Comparison of ENCODE assay signal across 15 cellular contexts in genomic region chr18:43420950-43421349, GRCh38.
DNase-seq lines count a peak whose midpoint lies in the region; ATAC-seq, FAIRE-seq and TF ChIP-seq lines count a peak whose summit lies in the region.
"Had no signal": no experiment of that assay in that cellular context is flagged by ENCODE, and none has a peak within 500 bp of the region (broad histone marks: within the 10 kb centered on the region; RNA-seq: fewer than 3 reads in every experiment).

No MANE protein-coding gene starts in this region.

- H3K36me3 Mint-ChIP-seq in astrocyte (ENCODE audit: low read depth, unreplicated experiment), result no peaks in the 10 kb centered on the region

- H3K27ac Mint-ChIP-seq in astrocyte (ENCODE audit: unreplicated experiment), result no peak overlapping the region
- H3K27ac Mint-ChIP-seq: dendritic cell treated with granulocyte-macrophage colony-stimulating factor and Interleukin-4, amounts not matched to agents 40 ng/mL and 50 ng/mL, for 4 days had no signal

- H3K9ac ChIP-seq in DND-41 (ENCODE audit: low read depth, low read length) (no peak overlapping the region), astrocyte (ENCODE audit: low read length) (no peak overlapping the region)
- H3K9ac ChIP-seq: BLaER1 had no signal

- no peaks in the 10 kb centered on the region for H3K79me2 ChIP-seq in DND-41 (ENCODE audit: insufficient read depth, low read length)
- no peaks in the 10 kb centered on the region for H3K79me2 ChIP-seq in astrocyte (ENCODE audit: insufficient read depth, low read length)

- ATAC-seq in DND-41 (ENCODE audit: insufficient read depth, low read depth), result no peak
- ATAC-seq in lower lobe of right lung, result no peak
- ATAC-seq: activated CD4-positive, CD25-positive, alpha-beta regulatory T cell treated with anti-CD3 and anti-CD28 coated beads, Interleukin-2, amount 50 U/mL, for 24 hours; activated T-cell treated with anti-CD3 and anti-CD28 coated beads, Interleukin-2, amount 50 U/mL, for 4 hours had no signal

- TF ChIP-seq CTCF in DND-41 (IDR thresholded peaks at IDR 0.05; ENCODE audit: borderline replicate concordance, extremely low read depth, low read length, poor library complexity, severe bottlenecking), result peak; percentile 44
- peak; percentile 24 for TF ChIP-seq CTCF in astrocyte (IDR thresholded peaks at IDR 0.05; ENCODE audit: insufficient read depth, low read depth, low read length)
- TF ChIP-seq CTCF in kidney epithelial cell (IDR thresholded peaks at IDR 0.05; ENCODE audit: insufficient read depth, low read length, poor library complexity, severe bottlenecking), result peak; percentile 37
- TF ChIP-seq CTCF in lower lobe of right lung (IDR thresholded peaks at IDR 0.05), result no peak

- TF ChIP-seq RAD21 in Ishikawa (IDR thresholded peaks at IDR 0.05; ENCODE audit: low read depth), result 0 out of 2 replicates have a peak, but pooled peaks have one; percentile 9

- DNase-seq in DND-41, result no peak
- DNase-seq in astrocyte (ENCODE audit: low read depth), result no peak
- no peak for DNase-seq in kidney epithelial cell (ENCODE audit: low read depth)
- DNase-seq in activated CD4-positive, alpha-beta T cell treated with anti-CD3 and anti-CD28 coated beads for 4 hours, result no peak
- DNase-seq in lower lobe of right lung, result no peak
- DNase-seq in NCI-H2227 treated with DMSO at 0.1 percent for 48 hours (lab: John Stamatoyannopoulos, UW), result no peak
- no peak for DNase-seq in KG1 (lab: John Stamatoyannopoulos, UW)
- DNase-seq: activated T-cell treated with anti-CD3 and anti-CD28 coated beads, Interleukin-2, amount 50 U/mL, for 4 hours; NCI-H1436; NK-92 treated with Interleukin-12 subunit alpha and Interleukin-12 subunit beta, amount 100 ng/mL, for 24 hours had no signal

- H4K20me1 ChIP-seq in DND-41 (ENCODE audit: insufficient read depth, low read length), result no peaks in the 10 kb centered on the region
- no peaks in the 10 kb centered on the region for H4K20me1 ChIP-seq in astrocyte (ENCODE audit: insufficient read depth, low read length)
- H4K20me1 ChIP-seq: BLaER1 had no signal

- no peaks in the 10 kb centered on the region for H3K9me3 Mint-ChIP-seq in astrocyte (ENCODE audit: unreplicated experiment)
- H3K9me3 Mint-ChIP-seq: dendritic cell treated with granulocyte-macrophage colony-stimulating factor and Interleukin-4, amounts not matched to agents 40 ng/mL and 50 ng/mL, for 4 days had no signal

- H3K4me2 ChIP-seq in DND-41 (ENCODE audit: insufficient read depth, low read length) (no peak overlapping the region), astrocyte (ENCODE audit: low read length) (no peak overlapping the region)
- H3K4me2 ChIP-seq: BLaER1 had no signal

- H3K36me3 ChIP-seq in DND-41 (ENCODE audit: insufficient read depth, low read length) (no peaks in the 10 kb centered on the region), astrocyte (ENCODE audit: insufficient read depth, low read length) (no peaks in the 10 kb centered on the region), kidney epithelial cell (ENCODE audit: control insufficient read depth, insufficient read depth, low read length) (no peaks in the 10 kb centered on the region), lower lobe of right lung (no peaks in the 10 kb centered on the region)
- H3K36me3 ChIP-seq: BLaER1 had no signal

- H3K27me3 Mint-ChIP-seq in astrocyte (ENCODE audit: low read depth, unreplicated experiment), result peaks cover 1% of the 10 kb centered on the region
- H3K27me3 Mint-ChIP-seq: dendritic cell treated with granulocyte-macrophage colony-stimulating factor and Interleukin-4, amounts not matched to agents 40 ng/mL and 50 ng/mL, for 4 days had no signal

- FAIRE-seq in astrocyte (lab: Jason Lieb, UNC), result no peak
- FAIRE-seq: keratinocyte had no signal

- no peak overlapping the region for H2AFZ ChIP-seq in DND-41 (ENCODE audit: low read depth, low read length)
- H2AFZ ChIP-seq in astrocyte (ENCODE audit: low read depth, low read length), result no peak overlapping the region

- no peak for TF ChIP-seq EP300 in Ishikawa (IDR thresholded peaks at IDR 0.05; ENCODE audit: borderline replicate concordance)

- intact Hi-C loops in lower lobe of right lung (cut with DNase I), result loop anchor here (10.0 kb wide), 1 partner anchor 56 kb away; no protein-coding TSS in a partner anchor

- H3K27me3 ChIP-seq in DND-41 (ENCODE audit: insufficient read depth, low read length, poor library complexity) (no peaks in the 10 kb centered on the region), astrocyte (ENCODE audit: insufficient read depth, low read length) (no peaks in the 10 kb centered on the region), kidney epithelial cell (ENCODE audit: control insufficient read depth, insufficient read depth, low read length) (no peaks in the 10 kb centered on the region), lower lobe of right lung (ENCODE audit: low read depth) (no peaks in the 10 kb centered on the region)
- H3K27me3 ChIP-seq: BLaER1 had no signal

- H3K27ac ChIP-seq in DND-41 (ENCODE audit: low read length), result no peak overlapping the region
- no peak overlapping the region for H3K27ac ChIP-seq in astrocyte (ENCODE audit: low read depth, low read length)
- no peak overlapping the region for H3K27ac ChIP-seq in lower lobe of right lung
- H3K27ac ChIP-seq: BLaER1 had no signal

- no peak overlapping the region for H3K4me3 Mint-ChIP-seq in astrocyte (ENCODE audit: unreplicated experiment)
- H3K4me3 Mint-ChIP-seq: activated T-cell treated with anti-CD3 and anti-CD28 coated beads, Interleukin-2, amount 50 U/mL, for 4 hours; dendritic cell treated with granulocyte-macrophage colony-stimulating factor and Interleukin-4, amounts not matched to agents 40 ng/mL and 50 ng/mL, for 4 days had no signal

- no peaks in the 10 kb centered on the region for H3K4me1 ChIP-seq in DND-41 (ENCODE audit: insufficient read depth, low read length)
- H3K4me1 ChIP-seq in astrocyte (ENCODE audit: insufficient read depth, low read length), result no peaks in the 10 kb centered on the region
- H3K4me1 ChIP-seq in lower lobe of right lung, result no peaks in the 10 kb centered on the region
- H3K4me1 ChIP-seq: BLaER1 had no signal

- no peak overlapping the region for H3K4me3 ChIP-seq in DND-41 (ENCODE audit: low read depth in 1 of 2, low read length in 2 of 2)
- no peak overlapping the region for H3K4me3 ChIP-seq in astrocyte (ENCODE audit: insufficient read depth, low read depth, low read length)
- H3K4me3 ChIP-seq in kidney epithelial cell (ENCODE audit: low read depth, low read length), result no peak overlapping the region
- no peak overlapping the region for H3K4me3 ChIP-seq in lower lobe of right lung
- H3K4me3 ChIP-seq: BLaER1 had no signal

- no peaks in the 10 kb centered on the region for H3K9me3 ChIP-seq in DND-41 (ENCODE audit: insufficient read depth, low read length, severe bottlenecking)
- no peaks in the 10 kb centered on the region for H3K9me3 ChIP-seq in astrocyte (ENCODE audit: insufficient read depth, low read depth, low read length)
- no peaks in the 10 kb centered on the region for H3K9me3 ChIP-seq in lower lobe of right lung
- H3K9me3 ChIP-seq: BLaER1 had no signal

- no peaks in the 10 kb centered on the region for H3K4me1 Mint-ChIP-seq in astrocyte (ENCODE audit: low read depth, unreplicated experiment)

TF ChIP-seq in Ishikawa, 13 proteins besides CTCF, POLR2A, EP300 and RAD21:
- TF ChIP-seq USF1 (IDR thresholded peaks at IDR 0.05), result no peak
- no peak for TF ChIP-seq FOXM1 (IDR thresholded peaks at IDR 0.05; ENCODE audit: borderline replicate concordance, low read depth)
- TF ChIP-seq CREB1 (IDR thresholded peaks at IDR 0.05; ENCODE audit: low read depth), result no peak
- no peak for TF ChIP-seq CEBPB (IDR thresholded peaks at IDR 0.05)
- no peak for TF ChIP-seq MAX (IDR thresholded peaks at IDR 0.05)
- no peak for TF ChIP-seq TAF1 (IDR thresholded peaks at IDR 0.05; ENCODE audit: low read depth)
- no peak for TF ChIP-seq TCF12 (IDR thresholded peaks at IDR 0.05; ENCODE audit: low read depth)
- TF ChIP-seq REST (IDR thresholded peaks at IDR 0.05; ENCODE audit: low read depth), result no peak
- no peak for TF ChIP-seq TEAD4 (IDR thresholded peaks at IDR 0.05)
- TF ChIP-seq ZBTB7A (IDR thresholded peaks at IDR 0.05; ENCODE audit: low read depth), result no peak
- no peak for TF ChIP-seq YY1 (IDR thresholded peaks at IDR 0.05; ENCODE audit: low read depth)
- no peak for TF ChIP-seq NFIC (IDR thresholded peaks at IDR 0.05)
- no peak for TF ChIP-seq EGR1 (IDR thresholded peaks at IDR 0.05)
